ENCODE assay signal across 20 cellular contexts in genomic region chr5:128597151-128597550, GRCh38.
"Had no signal": no experiment of that assay in that cellular context is flagged by ENCODE, and none has a peak within 500 bp of the region (broad histone marks: within the 10 kb centered on the region; RNA-seq: fewer than 3 reads in every experiment).

No MANE protein-coding gene starts in this region.

- H3K36me3 Mint-ChIP-seq: activated naive CD8-positive, alpha-beta T cell treated with anti-CD3 and anti-CD28 coated beads, Interleukin-2, amount 10 ng/mL, durations not matched to agents 7 days and 5 days had no signal

- ATAC-seq: activated CD8-positive, alpha-beta T cell treated with anti-CD3 and anti-CD28 coated beads, Interleukin-2, amount 10 ng/mL, durations not matched to agents 7 days and 5 days; PC-3; SK-N-SH treated with all-trans-retinoic acid at 6 μM for 48 hours had no signal

- H3K4me3 Mint-ChIP-seq: activated CD8-positive, alpha-beta T cell treated with anti-CD3 and anti-CD28 coated beads, Interleukin-2, amount 10 ng/mL, durations not matched to agents 7 days and 5 days; activated naive CD8-positive, alpha-beta T cell treated with anti-CD3 and anti-CD28 coated beads, Interleukin-2, amount 10 ng/mL, durations not matched to agents 7 days and 5 days; T-helper 2 cell treated with Interferon-gamma antibody and Interleukin-4, amounts not matched to agents 5 μg/mL and 100 μg/mL, for 36 hours had no signal

- DNase-seq: activated CD4-positive, alpha-beta T cell treated with anti-CD3 and anti-CD28 coated beads for 48 hours; activated CD4-positive, alpha-beta T cell treated with anti-CD3 and anti-CD28 coated beads, Interleukin-2, amount 50 U/mL, for 4 hours; activated CD4-positive, CD25-positive, alpha-beta regulatory T cell treated with anti-CD3 and anti-CD28 coated beads, Interleukin-2, amount 50 U/mL, for 72 hours; activated CD8-positive, alpha-beta memory T cell treated with anti-CD3 and anti-CD28 coated beads, Interleukin-2, amount 50 U/mL, for 48 hours; activated CD8-positive, alpha-beta T cell treated with anti-CD3 and anti-CD28 coated beads, Interleukin-2, amount 10 ng/mL, durations not matched to agents 7 days and 5 days; activated naive CD4-positive, alpha-beta T cell treated with anti-CD3 and anti-CD28 coated beads, Interleukin-2, amount 50 U/mL, for 16 hours; activated naive CD8-positive, alpha-beta T cell treated with anti-CD3 and anti-CD28 coated beads, Interleukin-2, amount 10 ng/mL, durations not matched to agents 7 days and 5 days; activated T-cell treated with anti-CD3 and anti-CD28 coated beads, Interleukin-2, amount 50 U/mL, for 1 hour; adrenal gland; anterior cingulate cortex; caudate nucleus; NCI-H1092; NCI-H1417; NCI-H1930; NCI-H446; PC-3; SHP77; SW 1271 had no signal

- H3K4me1 Mint-ChIP-seq: activated naive CD8-positive, alpha-beta T cell treated with anti-CD3 and anti-CD28 coated beads, Interleukin-2, amount 10 ng/mL, durations not matched to agents 7 days and 5 days had no signal

- H3K9me3 Mint-ChIP-seq: activated naive CD8-positive, alpha-beta T cell treated with anti-CD3 and anti-CD28 coated beads, Interleukin-2, amount 10 ng/mL, durations not matched to agents 7 days and 5 days; T-helper 2 cell treated with Interferon-gamma antibody and Interleukin-4, amounts not matched to agents 5 μg/mL and 100 μg/mL, for 36 hours had no signal

- H3K27me3 Mint-ChIP-seq: activated naive CD8-positive, alpha-beta T cell treated with anti-CD3 and anti-CD28 coated beads, Interleukin-2, amount 10 ng/mL, durations not matched to agents 7 days and 5 days had no signal

- H3K27ac Mint-ChIP-seq: activated CD8-positive, alpha-beta T cell treated with anti-CD3 and anti-CD28 coated beads, Interleukin-2, amount 10 ng/mL, durations not matched to agents 7 days and 5 days; activated naive CD8-positive, alpha-beta T cell treated with anti-CD3 and anti-CD28 coated beads, Interleukin-2, amount 10 ng/mL, durations not matched to agents 7 days and 5 days; T-helper 2 cell treated with Interferon-gamma antibody and Interleukin-4, amounts not matched to agents 5 μg/mL and 100 μg/mL, for 36 hours had no signal
